Comparison of ENCODE assay signal across 9 cellular contexts in genomic region chr15:34905047-34905446, GRCh38.
"Had no signal": no experiment of that assay in that cellular context is flagged by ENCODE, and none has a peak within 500 bp of the region (broad histone marks: within the 10 kb centered on the region; RNA-seq: fewer than 3 reads in every experiment).

No MANE protein-coding gene starts in this region.

- H3K4me3 ChIP-seq: GM23338, HAP-1, K562 had no signal

- H3K4me1 Mint-ChIP-seq: GM23338 had no signal

- DNase-seq: H7, HFFc6, KG1 had no signal

- H3K27ac ChIP-seq: HL-60 had no signal

- H3K4me3 Mint-ChIP-seq: GM23338, HFFc6 had no signal

- FAIRE-seq: HepG2 had no signal

- H3K4me2 ChIP-seq: GM23338 had no signal

- H3K9me3 ChIP-seq: HAP-1 had no signal

- ATAC-seq: GM23338, HCT116, HepG2 had no signal

- H3K4me1 ChIP-seq: HAP-1 had no signal

- H3K9me3 Mint-ChIP-seq: GM23338, HFFc6 had no signal

- H2AFZ ChIP-seq: GM23338 had no signal

- H3K27ac Mint-ChIP-seq: GM23338, HFFc6 had no signal
